26 cellular contexts compared by ENCODE assay signal in the genomic region with DNA sequence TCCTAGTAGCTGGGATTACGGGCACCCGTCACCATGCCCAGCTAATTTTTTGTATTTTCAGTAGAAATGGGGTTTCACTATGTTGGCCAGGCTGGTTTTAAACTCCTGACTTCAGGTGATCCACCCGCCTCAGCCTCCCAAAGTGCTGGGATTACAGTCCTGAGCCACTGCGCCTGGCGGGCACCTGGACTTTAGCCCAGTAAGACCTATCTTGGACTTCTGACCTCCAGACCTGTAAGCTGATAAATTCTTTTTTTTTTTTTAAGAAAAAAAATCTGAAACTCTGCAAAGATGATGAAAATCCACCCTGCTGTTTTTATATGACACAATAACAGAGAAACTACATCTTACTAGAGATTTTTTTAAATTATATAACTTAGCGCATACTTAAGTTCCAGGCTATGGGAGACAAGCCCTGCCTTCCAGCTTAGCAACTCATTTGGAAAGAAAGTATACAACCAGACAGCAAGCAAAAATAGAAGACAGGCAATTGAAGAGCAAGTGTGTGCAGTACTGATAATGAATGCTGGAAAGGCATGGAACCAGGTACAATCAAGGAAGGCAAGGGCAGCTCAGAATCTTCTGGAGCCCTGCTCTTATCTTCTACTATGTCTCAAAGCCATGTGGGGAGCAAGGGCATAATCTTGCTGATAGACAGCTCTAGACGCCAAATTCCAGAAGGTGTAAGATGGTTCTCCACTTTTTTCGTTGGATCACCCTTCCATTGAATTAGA.
DNase-seq lines count a peak whose midpoint lies in the region; ATAC-seq, FAIRE-seq and TF ChIP-seq lines count a peak whose summit lies in the region.
"Had no signal": no experiment of that assay in that cellular context is flagged by ENCODE, and none has a peak within 500 bp of the region (broad histone marks: within the 10 kb centered on the region; RNA-seq: fewer than 3 reads in every experiment).

No MANE protein-coding gene starts in this region.

- intact Hi-C loops in K562 (cut with micrococcal nuclease), result no loop called here

- no peaks in the 10 kb centered on the region for H3K9me3 ChIP-seq in K562 (replicated peaks; ENCODE audit: control insufficient read depth, insufficient read depth, low read depth, low read length)
- peaks cover 0 to 5% (median 0%) of the 10 kb centered on the region in 4 donors for H3K9me3 ChIP-seq in liver (ENCODE audit: control insufficient read depth in 4 of 4, low read length in 3 of 4)
- H3K9me3 ChIP-seq: A549 had no signal

- no peak for TF ChIP-seq EP300 in K562 (IDR thresholded peaks at IDR 0.05; ENCODE audit: low read length)

- H2AFZ ChIP-seq in K562 (ENCODE audit: low read depth, low read length), result no peak overlapping the region

- CTCF ChIA-PET in activated CD8-positive, alpha-beta memory T cell treated with anti-CD3 and anti-CD28 coated beads, Interleukin-2, amount 10 ng/mL, durations not matched to agents 7 days and 5 days (lab: Charles Lee), result interaction anchor here (1.2 kb wide), 1 partner anchor 10 kb away, joined by 3 read pairs; no protein-coding TSS in a partner anchor
- CTCF ChIA-PET in K562 (lab: Yijun Ruan, JAX; ENCODE audit: low intra/inter-chr PET ratio), result no interaction called here

- POLR2A ChIA-PET in K562 (lab: Yijun Ruan, JAX), result interaction anchor here (0.6 to 1.1 kb wide), 4 partner anchors 9 to 1214 kb away, joined by 3 to 4 read pairs (median 3); no protein-coding TSS in a partner anchor

- H3K9me1 ChIP-seq in K562 (ENCODE audit: control insufficient read depth, insufficient read depth, low read length), result no peaks in the 10 kb centered on the region

- no peak overlapping the region for H3K9ac ChIP-seq in K562 (ENCODE audit: insufficient read depth in 1 of 2, low read depth in 2 of 2, low read length in 2 of 2)
- no peak overlapping the region for H3K9ac ChIP-seq in liver (ENCODE audit: low read depth in 1 of 2, low read length in 2 of 2)

- H3K4me3 Mint-ChIP-seq in activated CD8-positive, alpha-beta memory T cell treated with anti-CD3 and anti-CD28 coated beads, Interleukin-2, amount 10 ng/mL, durations not matched to agents 7 days and 5 days, result no peak overlapping the region
- H3K4me3 Mint-ChIP-seq: B cell; CD14-positive monocyte; CD4-positive, alpha-beta memory T cell; CD4-positive, CD25-positive, alpha-beta regulatory T cell; CD8-positive, alpha-beta memory T cell had no signal

- peaks cover 4% of the 10 kb centered on the region for H3K4me1 Mint-ChIP-seq in activated CD8-positive, alpha-beta memory T cell treated with anti-CD3 and anti-CD28 coated beads, Interleukin-2, amount 10 ng/mL, durations not matched to agents 7 days and 5 days
- H3K4me1 Mint-ChIP-seq: CD4-positive, alpha-beta memory T cell; CD8-positive, alpha-beta memory T cell had no signal

- H3K4me3 ChIP-seq in K562, result no peak overlapping the region
- no peak overlapping the region for H3K4me3 ChIP-seq in liver (ENCODE audit: low read depth in 1 of 3, low read length in 3 of 3)
- H3K4me3 ChIP-seq: A549, GM12878 had no signal

- H3K27me3 ChIP-seq in K562 (ENCODE audit: control insufficient read depth in 2 of 2, insufficient read depth in 2 of 2, low read length in 2 of 2), result peaks cover 32 to 34% of the 10 kb centered on the region in 2 experiments
- H3K27me3 ChIP-seq in liver (ENCODE audit: control insufficient read depth in 4 of 4, insufficient read depth in 4 of 4, low read length in 3 of 4), result no peaks in the 10 kb centered on the region

- no TSS peak for BruUV-seq in K562 (replicated peaks; lab: Mats Ljungman, UMichigan)

- H3K9me3 Mint-ChIP-seq in activated CD8-positive, alpha-beta memory T cell treated with anti-CD3 and anti-CD28 coated beads, Interleukin-2, amount 10 ng/mL, durations not matched to agents 7 days and 5 days (ENCODE audit: low read depth), result no peaks in the 10 kb centered on the region
- H3K9me3 Mint-ChIP-seq: CD8-positive, alpha-beta memory T cell had no signal

- H3K4me1 ChIP-seq in K562 (replicated peaks in 1 of 2; ENCODE audit: control insufficient read depth in 2 of 2, insufficient read depth in 2 of 2, low read length in 2 of 2), result no peaks in the 10 kb centered on the region; a peak in 1 of 5 replicates
- H3K4me1 ChIP-seq in liver (ENCODE audit: control insufficient read depth in 4 of 4, insufficient read depth in 4 of 4, low read length in 3 of 4), result peaks cover 0 to 15% (median 13%) of the 10 kb centered on the region in 4 donors

- DNase-seq in activated CD8-positive, alpha-beta memory T cell treated with anti-CD3 and anti-CD28 coated beads, Interleukin-2, amount 50 U/mL, for 48 hours, result peak; percentile 15
- no peak for DNase-seq in activated CD8-positive, alpha-beta memory T cell treated with anti-CD3 and anti-CD28 coated beads, Interleukin-2, amount 10 ng/mL, durations not matched to agents 7 days and 5 days
- DNase-seq in K562 (ENCODE audit: extremely low read depth in 1 of 4, low spot score in 3 of 4) (no peak), NCI-H226 (no peak)
- DNase-seq: AML-193; C1 segment of cervical spinal cord; CD4-positive, alpha-beta memory T cell; CD4-positive, CD25-positive, alpha-beta regulatory T cell; CD8-positive, alpha-beta memory T cell; COR-L47; DMS 273 treated with DMSO at 0.1 percent for 48 hours; DMS153; DMS53; DMS79; DND-41; EL; GDM1 had no signal

- FAIRE-seq in K562 (lab: Jason Lieb, UNC), result no peak
- FAIRE-seq: A549, GM12878, GM12892 had no signal

- H3K27ac ChIP-seq in K562 (ENCODE audit: extremely low read depth, low read depth, low read length), result no peak overlapping the region
- no peak overlapping the region for H3K27ac ChIP-seq in liver (ENCODE audit: low read depth in 1 of 2, low read length in 2 of 2)
- H3K27ac ChIP-seq: 22Rv1, A549 had no signal

- H3K27me3 Mint-ChIP-seq in activated CD8-positive, alpha-beta memory T cell treated with anti-CD3 and anti-CD28 coated beads, Interleukin-2, amount 10 ng/mL, durations not matched to agents 7 days and 5 days, result no peaks in the 10 kb centered on the region
- H3K27me3 Mint-ChIP-seq: B cell; CD4-positive, CD25-positive, alpha-beta regulatory T cell had no signal

- no peak overlapping the region for H3K27ac Mint-ChIP-seq in activated CD8-positive, alpha-beta memory T cell treated with anti-CD3 and anti-CD28 coated beads, Interleukin-2, amount 10 ng/mL, durations not matched to agents 7 days and 5 days
- H3K27ac Mint-ChIP-seq: B cell; CD4-positive, CD25-positive, alpha-beta regulatory T cell; CD8-positive, alpha-beta memory T cell had no signal

- in situ Hi-C loops in K562 (cut with MboI), result no loop called here

- WGBS in K562 (ENCODE audit: insufficient coverage, low coverage, missing lambda C conversion rate), result 19% methylated on average over 8 of the region's 8 CpGs
- 85% methylated on average over 8 of the region's 8 CpGs for WGBS in liver

- H3K79me2 ChIP-seq in K562 (ENCODE audit: control insufficient read depth, insufficient read depth, low read length), result no peaks in the 10 kb centered on the region

- ATAC-seq in activated CD8-positive, alpha-beta memory T cell treated with anti-CD3 and anti-CD28 coated beads, Interleukin-2, amount 10 ng/mL, durations not matched to agents 7 days and 5 days, result no peak
- no peak for ATAC-seq in K562
- ATAC-seq in GM18502 (IDR thresholded peaks at IDR 0.05; ENCODE audit: poor library complexity, unreplicated experiment), result no peak
- no peak for ATAC-seq in GM18861 (IDR thresholded peaks at IDR 0.05; ENCODE audit: unreplicated experiment)
- ATAC-seq: A549, GM12878 had no signal

- peaks cover 2% of the 10 kb centered on the region for H3K36me3 Mint-ChIP-seq in activated CD8-positive, alpha-beta memory T cell treated with anti-CD3 and anti-CD28 coated beads, Interleukin-2, amount 10 ng/mL, durations not matched to agents 7 days and 5 days
- H3K36me3 Mint-ChIP-seq: CD14-positive monocyte; CD4-positive, CD25-positive, alpha-beta regulatory T cell had no signal

- TF ChIP-seq POLR2A in K562 (conservative IDR thresholded peaks at IDR 0.05), result no peak

- no peak overlapping the region for H3K4me2 ChIP-seq in K562 (ENCODE audit: insufficient read depth, low read length)
- H3K4me2 ChIP-seq: A549 had no signal

- H4K20me1 ChIP-seq in K562 (replicated peaks; ENCODE audit: control insufficient read depth, insufficient read depth, low read length), result no peaks in the 10 kb centered on the region

- H3K36me3 ChIP-seq in K562 (ENCODE audit: control insufficient read depth, insufficient read depth, low read length) (no peaks in the 10 kb centered on the region), liver (ENCODE audit: control insufficient read depth in 4 of 4, insufficient read depth in 3 of 4, low read depth in 1 of 4, low read length in 3 of 4) (no peaks in the 10 kb centered on the region)

- TF ChIP-seq RAD21 in K562 (CRISPR knock-in tag; conservative IDR thresholded peaks at IDR 0.05 in 1 of 2, IDR thresholded peaks at IDR 0.05 in 1 of 2), result no peak
- TF ChIP-seq RAD21 in liver (IDR thresholded peaks at IDR 0.05), result no peak

- no peak for TF ChIP-seq CTCF in K562 (IDR thresholded peaks at IDR 0.05 in 2 of 3, conservative IDR thresholded peaks at IDR 0.05 in 1 of 3; ENCODE audit: insufficient read depth in 2 of 3, low read depth in 1 of 3, low read length in 3 of 3)
- TF ChIP-seq CTCF in liver (IDR thresholded peaks at IDR 0.05; ENCODE audit: low read depth, low read length, missing input control), result no peak

TF ChIP-seq in K562, 482 proteins besides CTCF, POLR2A, EP300 and RAD21 (continues in another document):
- TF ChIP-seq, protein P1, sequence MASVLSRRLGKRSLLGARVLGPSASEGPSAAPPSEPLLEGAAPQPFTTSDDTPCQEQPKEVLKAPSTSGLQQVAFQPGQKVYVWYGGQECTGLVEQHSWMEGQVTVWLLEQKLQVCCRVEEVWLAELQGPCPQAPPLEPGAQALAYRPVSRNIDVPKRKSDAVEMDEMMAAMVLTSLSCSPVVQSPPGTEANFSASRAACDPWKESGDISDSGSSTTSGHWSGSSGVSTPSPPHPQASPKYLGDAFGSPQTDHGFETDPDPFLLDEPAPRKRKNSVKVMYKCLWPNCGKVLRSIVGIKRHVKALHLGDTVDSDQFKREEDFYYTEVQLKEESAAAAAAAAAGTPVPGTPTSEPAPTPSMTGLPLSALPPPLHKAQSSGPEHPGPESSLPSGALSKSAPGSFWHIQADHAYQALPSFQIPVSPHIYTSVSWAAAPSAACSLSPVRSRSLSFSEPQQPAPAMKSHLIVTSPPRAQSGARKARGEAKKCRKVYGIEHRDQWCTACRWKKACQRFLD (CRISPR knock-in tag; IDR thresholded peaks at IDR 0.05), result no peak

TF ChIP-seq in liver, 16 proteins besides CTCF, POLR2A, EP300 and RAD21 (continues in another document):
- TF ChIP-seq FOXA2 (IDR thresholded peaks at IDR 0.05), result no peak
